In genomic region chr5:144448457-144448856, GRCh38 we compare ENCODE assay signal across 2 cellular contexts.
TF ChIP-seq lines count a peak whose summit lies in the region.

No MANE protein-coding gene starts in this region.

TF ChIP-seq in SK-N-SH, 30 proteins besides CTCF, POLR2A, EP300 and RAD21 (continued from another document):
- TF ChIP-seq TEAD4 (IDR thresholded peaks at IDR 0.05; ENCODE audit: borderline replicate concordance, insufficient read depth), result no peak
- TF ChIP-seq EZH2phosphoT487 (IDR thresholded peaks at IDR 0.05; ENCODE audit: borderline replicate concordance, low read depth), result no peak
- TF ChIP-seq REST (IDR thresholded peaks at IDR 0.05; ENCODE audit: low read depth, low read length), result no peak
- no peak for TF ChIP-seq MXI1 (IDR thresholded peaks at IDR 0.05; ENCODE audit: low read depth, low read length)
- no peak for TF ChIP-seq GATA2 (CRISPR knock-in tag; IDR thresholded peaks at IDR 0.05)
- no peak for TF ChIP-seq NFIC (IDR thresholded peaks at IDR 0.05; ENCODE audit: borderline replicate concordance)
- TF ChIP-seq FOXM1 (IDR thresholded peaks at IDR 0.05; ENCODE audit: low read depth), result no peak
- no peak for TF ChIP-seq MEF2A (IDR thresholded peaks at IDR 0.05; ENCODE audit: borderline replicate concordance, low read depth)
- TF ChIP-seq IRF3 (IDR thresholded peaks at IDR 0.05; ENCODE audit: low read depth, low read length), result no peak
- TF ChIP-seq USF1 (IDR thresholded peaks at IDR 0.05; ENCODE audit: borderline replicate concordance, low read depth), result no peak

TF ChIP-seq in GM12878, 131 proteins besides CTCF, POLR2A, EP300 and RAD21 (continued from another document):
- TF ChIP-seq ZBTB33 (IDR thresholded peaks at IDR 0.05), result no peak
